In genomic region chr17:83036193-83036592, GRCh38 we compare ENCODE assay signal across 14 cellular contexts. TPM values are rescaled to one million over a fixed set of nuclear protein-coding genes. Genes with fewer than 3 reads are reported as not detected.
"Had no signal": no experiment of that assay in that cellular context is flagged by ENCODE, and none has a peak within 500 bp of the region (broad histone marks: within the 10 kb centered on the region; RNA-seq: fewer than 3 reads in every experiment).

No MANE protein-coding gene starts in this region.

- H3K27ac Mint-ChIP-seq: dendritic cell treated with granulocyte-macrophage colony-stimulating factor and Interleukin-4, amounts not matched to agents 40 ng/mL and 50 ng/mL, for 4 days; stimulated activated naive CD8-positive, alpha-beta T cell treated with anti-CD3 and anti-CD28 coated beads, Interleukin-15, Interleukin-2, amounts not matched to agents 100 ng/mL and 50 ng/mL, for 24 hours had no signal

- H3K4me2 ChIP-seq: smooth muscle cell had no signal

- H3K4me1 ChIP-seq: testis, tibial nerve had no signal

- H3K27ac ChIP-seq: cardiac muscle cell, testis, tibial nerve had no signal

- H3K9me3 ChIP-seq: testis had no signal

- H3K4me3 Mint-ChIP-seq: dendritic cell treated with granulocyte-macrophage colony-stimulating factor and Interleukin-4, amounts not matched to agents 40 ng/mL and 50 ng/mL, for 4 days; naive thymus-derived CD4-positive, alpha-beta T cell; neural crest cell; stimulated activated naive CD8-positive, alpha-beta T cell treated with anti-CD3 and anti-CD28 coated beads, Interleukin-15, Interleukin-2, amounts not matched to agents 100 ng/mL and 50 ng/mL, for 24 hours had no signal

- H3K27me3 Mint-ChIP-seq: dendritic cell treated with granulocyte-macrophage colony-stimulating factor and Interleukin-4, amounts not matched to agents 40 ng/mL and 50 ng/mL, for 4 days; naive thymus-derived CD4-positive, alpha-beta T cell; stimulated activated naive CD8-positive, alpha-beta T cell treated with anti-CD3 and anti-CD28 coated beads, Interleukin-15, Interleukin-2, amounts not matched to agents 100 ng/mL and 50 ng/mL, for 24 hours had no signal

- H3K36me3 ChIP-seq: cardiac muscle cell had no signal

- ATAC-seq: esophagus mucosa; left lobe of liver; naive thymus-derived CD4-positive, alpha-beta T cell had no signal

- DNase-seq: cerebellar nuclear complex; glutamatergic neuron; mammary epithelial cell; naive thymus-derived CD4-positive, alpha-beta T cell; stimulated activated CD4-positive, alpha-beta T cell treated with anti-CD3 and anti-CD28 coated beads, Interleukin-2, amount 100 ng/mL, for 48 hours; testis had no signal

- H3K4me3 ChIP-seq: cardiac muscle cell, smooth muscle cell, testis, tibial nerve had no signal

- H3K27me3 ChIP-seq: cardiac muscle cell, testis, tibial nerve had no signal

RNA-seq across cellular contexts. Expression of gene METRNL, which starts 43.2 kb away (rescaled TPM):
- polyA plus RNA-seq: naive thymus-derived CD4-positive, alpha-beta T cell had no signal
